ENCODE assay signal across 13 cellular contexts in the genomic region with DNA sequence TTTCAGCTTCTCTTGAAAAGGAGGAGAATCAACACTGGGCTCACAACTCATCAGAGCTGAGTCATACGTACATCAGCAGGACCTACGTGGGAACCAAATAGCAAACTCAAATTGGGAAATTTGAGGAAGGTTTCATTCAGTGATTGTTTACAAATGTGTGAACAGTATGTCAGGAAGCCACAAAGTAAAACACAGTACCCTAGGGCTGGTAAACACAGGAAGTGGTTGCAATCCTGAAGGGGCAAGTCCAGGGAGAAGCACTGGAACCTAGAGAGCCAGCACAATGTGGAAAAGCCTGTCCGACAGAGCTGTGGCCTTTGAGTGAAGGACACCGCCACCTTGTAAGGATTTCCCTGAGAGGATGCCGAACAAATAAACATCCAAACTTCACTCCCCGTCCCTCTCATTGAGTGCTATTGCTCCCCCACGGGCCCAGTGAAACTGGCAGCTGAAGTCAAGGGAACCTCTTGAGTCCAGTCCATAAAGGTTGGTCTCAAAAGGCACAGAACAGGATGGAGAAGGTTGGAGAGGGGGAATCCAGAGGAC. TPM values are rescaled to one million over a fixed set of nuclear protein-coding genes. Genes with fewer than 3 reads are reported as not detected.
DNase-seq lines count a peak whose midpoint lies in the region; ATAC-seq, FAIRE-seq and TF ChIP-seq lines count a peak whose summit lies in the region.
"Had no signal": no experiment of that assay in that cellular context is flagged by ENCODE, and none has a peak within 500 bp of the region (broad histone marks: within the 10 kb centered on the region; RNA-seq: fewer than 3 reads in every experiment).

No MANE protein-coding gene starts in this region.

- CTCF ChIA-PET in activated naive CD4-positive, alpha-beta T cell treated with anti-CD3 and anti-CD28 coated beads, Interleukin-2, amount 10 ng/mL, durations not matched to agents 7 days and 5 days (lab: Charles Lee) = interaction anchor here (0.6 to 1.5 kb wide), 3 partner anchors 19 to 1887 kb away, joined by 3 read pairs; no protein-coding TSS in a partner anchor

- H3K4me2 ChIP-seq in fibroblast of lung (ENCODE audit: extremely low read depth, insufficient read depth, low read length) = peak overlapping the region; percentile 1

- H3K79me2 ChIP-seq in fibroblast of lung (ENCODE audit: control insufficient read depth, insufficient read depth, low read length) = no peaks in the 10 kb centered on the region

- H3K36me3 Mint-ChIP-seq in activated naive CD4-positive, alpha-beta T cell treated with anti-CD3 and anti-CD28 coated beads, Interleukin-2, amount 10 ng/mL, durations not matched to agents 7 days and 5 days = peaks cover 30% of the 10 kb centered on the region
- H3K36me3 Mint-ChIP-seq: naive B cell had no signal

- H3K4me1 ChIP-seq in fibroblast of lung (ENCODE audit: control insufficient read depth, extremely low read depth, insufficient read depth, low read length) (peaks cover 15% of the 10 kb centered on the region), left ventricle myocardium inferior (no peaks in the 10 kb centered on the region)
- H3K4me1 ChIP-seq: ascending aorta had no signal

- H3K9me3 ChIP-seq in fibroblast of lung (ENCODE audit: control insufficient read depth, insufficient read depth, low read depth, low read length) = no peaks in the 10 kb centered on the region
- H3K9me3 ChIP-seq in left ventricle myocardium inferior (replicated peaks) = no peaks in the 10 kb centered on the region
- H3K9me3 ChIP-seq: ascending aorta had no signal

- no peaks in the 10 kb centered on the region for H3K9me3 Mint-ChIP-seq in activated naive CD4-positive, alpha-beta T cell treated with anti-CD3 and anti-CD28 coated beads, Interleukin-2, amount 10 ng/mL, durations not matched to agents 7 days and 5 days
- H3K9me3 Mint-ChIP-seq: H9, naive B cell had no signal

- H3K27me3 ChIP-seq in fibroblast of lung (ENCODE audit: control insufficient read depth, insufficient read depth, low read length) (no peaks in the 10 kb centered on the region), left ventricle myocardium inferior (ENCODE audit: low read depth) (no peaks in the 10 kb centered on the region)
- H3K27me3 ChIP-seq: ascending aorta had no signal

- H3K36me3 ChIP-seq in fibroblast of lung (ENCODE audit: control insufficient read depth, insufficient read depth, low read length) (no peaks in the 10 kb centered on the region), left ventricle myocardium inferior (no peaks in the 10 kb centered on the region)
- H3K36me3 ChIP-seq: ascending aorta had no signal

- intact Hi-C loops in left ventricle myocardium inferior (cut with micrococcal nuclease) = no loop called here

- H3K27ac ChIP-seq in fibroblast of lung (ENCODE audit: insufficient read depth, low read length) = peak overlapping the region; percentile 84
- H3K27ac ChIP-seq in left ventricle myocardium inferior (replicated peaks) = no peak overlapping the region
- H3K27ac ChIP-seq: ascending aorta had no signal

- no peak overlapping the region for H3K4me3 Mint-ChIP-seq in activated naive CD4-positive, alpha-beta T cell treated with anti-CD3 and anti-CD28 coated beads, Interleukin-2, amount 10 ng/mL, durations not matched to agents 7 days and 5 days
- H3K4me3 Mint-ChIP-seq: H9, naive B cell had no signal

- H3K9ac ChIP-seq in fibroblast of lung (ENCODE audit: insufficient read depth, low read length) = no peak overlapping the region

- no peak overlapping the region for H2AFZ ChIP-seq in fibroblast of lung (ENCODE audit: low read length)

- no peak for DNase-seq in activated naive CD4-positive, alpha-beta T cell treated with anti-CD3 and anti-CD28 coated beads, Interleukin-2, amount 10 ng/mL, durations not matched to agents 7 days and 5 days
- no peak for DNase-seq in activated naive CD4-positive, alpha-beta T cell treated with Interleukin-2 at 50 U/mL for 16 hours
- peak; percentile 34 for DNase-seq in SW480 (ENCODE audit: low spot score)
- peak; percentile 94 to 98 for DNase-seq in fibroblast of lung (ENCODE audit: low read depth in 2 of 2)
- DNase-seq in urothelium cell line (ENCODE audit: low spot score) = peak; percentile 72
- no peak for DNase-seq in left ventricle myocardium inferior
- DNase-seq in anterior cingulate cortex (lab: John Stamatoyannopoulos, UW) = no peak
- DNase-seq: H9, naive B cell, NCI-H526 had no signal

- ATAC-seq in GM21390 (IDR thresholded peaks at IDR 0.05; ENCODE audit: unreplicated experiment) = no peak

- peaks cover 28% of the 10 kb centered on the region for H3K4me1 Mint-ChIP-seq in activated naive CD4-positive, alpha-beta T cell treated with anti-CD3 and anti-CD28 coated beads, Interleukin-2, amount 10 ng/mL, durations not matched to agents 7 days and 5 days
- H3K4me1 Mint-ChIP-seq: H9, naive B cell had no signal

- H3K27ac Mint-ChIP-seq in activated naive CD4-positive, alpha-beta T cell treated with anti-CD3 and anti-CD28 coated beads, Interleukin-2, amount 10 ng/mL, durations not matched to agents 7 days and 5 days = peak overlapping the region; percentile 58
- H3K27ac Mint-ChIP-seq: H9 had no signal

- no peak overlapping the region for H3K4me3 ChIP-seq in fibroblast of lung (replicated peaks in 1 of 4; ENCODE audit: control extremely low read depth in 1 of 4, insufficient read depth in 1 of 4, low read depth in 3 of 4, low read length in 4 of 4)
- no peak overlapping the region for H3K4me3 ChIP-seq in left ventricle myocardium inferior
- H3K4me3 ChIP-seq: ascending aorta had no signal

- no peaks in the 10 kb centered on the region for H4K20me1 ChIP-seq in fibroblast of lung (ENCODE audit: control insufficient read depth, extremely low read depth, insufficient read depth, low read length)

- no peak for TF ChIP-seq CTCF in fibroblast of lung (conservative IDR thresholded peaks at IDR 0.05 in 1 of 2, IDR thresholded peaks at IDR 0.05 in 1 of 2; ENCODE audit: low read depth in 1 of 2, low read length in 2 of 2)
- no peak for TF ChIP-seq CTCF in left ventricle myocardium inferior (IDR thresholded peaks at IDR 0.05; ENCODE audit: borderline replicate concordance)

- H3K27me3 Mint-ChIP-seq in activated naive CD4-positive, alpha-beta T cell treated with anti-CD3 and anti-CD28 coated beads, Interleukin-2, amount 10 ng/mL, durations not matched to agents 7 days and 5 days = no peaks in the 10 kb centered on the region

- FAIRE-seq in urothelium cell line (lab: Jason Lieb, UNC) = peak; percentile 67
- FAIRE-seq: G401.6 had no signal

RNA-seq across cellular contexts. Expression of a gene that starts 26.7 kb away (rescaled TPM):
- 25.2 and 26.3 TPM in 2 replicates for total RNA-seq in fibroblast of lung
- 9.1 and 17.1 TPM in 2 replicates for polyA plus RNA-seq in fibroblast of lung
- polyA plus RNA-seq in fibroblast of lung (2012) = 3.9 and 7.6 TPM in 2 replicates
- polyA minus RNA-seq in fibroblast of lung (ENCODE audit: low replicate concordance) = 12.3 and 22.2 TPM in 2 replicates
- total RNA-seq in left ventricle myocardium inferior = 35.0 TPM

Comparison
In these comparisons a context has a peak if more than half of its experiments do, and no peak if none do; other contexts are left out.
1. DNase-seq: peak in SW480 (single experiment), fibroblast of lung (2 of 2) and urothelium cell line (single experiment); none in activated naive CD4-positive, alpha-beta T cell treated with anti-CD3 and anti-CD28 coated beads, Interleukin-2, amount 10 ng/mL, durations not matched to agents 7 days and 5 days (single experiment), activated naive CD4-positive, alpha-beta T cell treated with Interleukin-2 at 50 U/mL for 16 hours (single experiment), left ventricle myocardium inferior (single experiment) and anterior cingulate cortex (0 of 58).